8 cellular contexts compared by ENCODE assay signal in the genomic region with DNA sequence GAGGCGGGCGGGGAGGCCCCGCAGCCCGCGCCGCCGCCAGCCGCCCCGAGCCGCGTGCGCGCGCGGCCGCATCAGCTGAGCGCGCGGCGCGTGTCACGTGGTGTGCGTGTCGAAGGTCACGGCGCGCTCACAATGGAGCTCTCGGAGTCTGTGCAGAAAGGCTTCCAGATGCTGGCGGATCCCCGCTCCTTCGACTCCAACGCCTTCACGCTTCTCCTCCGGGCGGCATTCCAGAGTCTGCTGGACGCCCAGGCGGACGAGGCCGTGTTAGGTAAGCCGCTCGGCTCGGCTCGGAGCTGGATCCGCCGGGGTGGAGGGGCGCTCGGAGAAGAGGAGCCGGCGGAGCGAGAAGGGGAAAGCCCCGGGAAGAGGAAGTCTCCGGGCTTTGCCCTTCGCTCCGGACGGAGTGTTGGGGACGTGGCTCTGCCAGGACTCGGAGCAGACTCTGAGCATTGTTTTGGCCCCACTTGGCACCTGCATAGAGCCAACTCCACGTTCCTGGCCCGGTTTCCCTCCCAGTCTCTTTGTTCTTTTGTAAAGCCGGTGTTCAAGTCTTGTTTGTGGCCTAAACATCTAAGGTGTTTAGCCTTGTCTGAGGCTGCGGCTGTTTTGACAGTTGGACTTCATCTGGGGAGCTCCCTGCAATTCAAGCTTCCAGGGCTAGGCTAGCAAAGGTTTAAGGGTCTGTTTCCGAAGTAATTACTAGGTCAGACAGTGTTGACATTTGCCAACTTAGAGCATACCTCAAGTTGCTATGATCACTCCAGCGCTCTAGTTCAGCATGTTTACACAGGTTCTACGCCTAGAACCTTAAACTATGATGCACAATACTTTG. TPM values are rescaled to one million over a fixed set of nuclear protein-coding genes. Genes with fewer than 3 reads are reported as not detected.
DNase-seq lines count a peak whose midpoint lies in the region; ATAC-seq and TF ChIP-seq lines count a peak whose summit lies in the region.

Gene COMMD3, plus strand, starts transcription at position 103 of the 835 bp plus-strand sequence. Its CDS starts 30 bp downstream, at position 133.

- H3K27ac ChIP-seq in OCI-LY1 (ENCODE audit: low read depth, low read length, poor library complexity, severe bottlenecking) (peak within 1 kb of the TSS; percentile 54), epithelial cell of prostate (peak within 1 kb of the TSS; percentile 83)

- H3F3A ChIP-seq in OCI-LY1 (ENCODE audit: insufficient read depth, low read length), result no peaks in the 10 kb centered on the region

- H3K9ac ChIP-seq in OCI-LY1 (ENCODE audit: low read length), result peak within 1 kb of the TSS; percentile 74

- no peaks in the 10 kb centered on the region for H3K9me3 Mint-ChIP-seq in stimulated activated memory B cell treated with anti-CD40 and anti-IgM and Interleukin-4, amounts not matched to agents 10 μg/mL and 1 μg/mL and 100 μg/mL, for 72 hours

- no peaks in the 10 kb centered on the region for H3K79me2 ChIP-seq in OCI-LY1 (ENCODE audit: insufficient read depth, low read length)

- no peaks in the 10 kb centered on the region for H3K9me2 ChIP-seq in OCI-LY1 (ENCODE audit: low read depth, low read length)

- peak within 1 kb of the TSS; percentile 56; the same call in 1 of the 2 replicates for H2AFZ ChIP-seq in OCI-LY1 (ENCODE audit: low read length)

- H3K4me1 Mint-ChIP-seq in stimulated activated memory B cell treated with anti-CD40 and anti-IgM and Interleukin-4, amounts not matched to agents 10 μg/mL and 1 μg/mL and 100 μg/mL, for 72 hours, result peaks cover 17% of the 10 kb centered on the region

- H3K4me3 Mint-ChIP-seq in stimulated activated memory B cell treated with anti-CD40 and anti-IgM and Interleukin-4, amounts not matched to agents 10 μg/mL and 1 μg/mL and 100 μg/mL, for 72 hours, result peak within 1 kb of the TSS; percentile 97

- H3K27me3 Mint-ChIP-seq in stimulated activated memory B cell treated with anti-CD40 and anti-IgM and Interleukin-4, amounts not matched to agents 10 μg/mL and 1 μg/mL and 100 μg/mL, for 72 hours, result no peaks in the 10 kb centered on the region

- H3K36me3 ChIP-seq in OCI-LY1 (ENCODE audit: insufficient read depth, low read length), result peaks cover 6% of the 10 kb centered on the region; the same call in 1 of the 2 replicates

- ATAC-seq in GM19397 (IDR thresholded peaks at IDR 0.05; ENCODE audit: unreplicated experiment) (peak; percentile 62), HG03521 (IDR thresholded peaks at IDR 0.05; ENCODE audit: unreplicated experiment) (peak; percentile 57)
- ATAC-seq in stimulated activated memory B cell treated with anti-CD40 and anti-IgM and Interleukin-4, amounts not matched to agents 10 μg/mL and 1 μg/mL and 100 μg/mL, for 72 hours, result peak; percentile 88

- H3K4me1 ChIP-seq in OCI-LY1 (ENCODE audit: insufficient read depth, low read length, severe bottlenecking), result peaks cover 30% of the 10 kb centered on the region
- peaks cover 25% of the 10 kb centered on the region for H3K4me1 ChIP-seq in mononuclear cell (ENCODE audit: insufficient read depth, low read length)

- peak within 1 kb of the TSS; percentile 83 for H3K4me3 ChIP-seq in OCI-LY1 (ENCODE audit: low read depth, low read length, poor library complexity, severe bottlenecking)
- H3K4me3 ChIP-seq in mononuclear cell (ENCODE audit: low read length), result peak within 1 kb of the TSS; percentile 76

- DNase-seq in COR-L47 (lab: John Stamatoyannopoulos, UW) (peak; percentile 62), activated T-cell treated with anti-CD3 and anti-CD28 coated beads for 4 hours (peak; percentile 35), epithelial cell of prostate (ENCODE audit: low read depth, low spot score) (peak; percentile 46)

- H3K9me3 ChIP-seq in OCI-LY1 (ENCODE audit: low read length), result no peaks in the 10 kb centered on the region
- no peaks in the 10 kb centered on the region for H3K9me3 ChIP-seq in mononuclear cell (ENCODE audit: low read depth, low read length)

- H3K4me2 ChIP-seq in OCI-LY1 (ENCODE audit: low read length), result peak within 1 kb of the TSS; percentile 87

- no peaks in the 10 kb centered on the region for H3K36me3 Mint-ChIP-seq in stimulated activated memory B cell treated with anti-CD40 and anti-IgM and Interleukin-4, amounts not matched to agents 10 μg/mL and 1 μg/mL and 100 μg/mL, for 72 hours

- no peaks in the 10 kb centered on the region for H3K27me3 ChIP-seq in OCI-LY1 (ENCODE audit: insufficient read depth, low read length)
- H3K27me3 ChIP-seq in mononuclear cell (ENCODE audit: insufficient read depth, low read length), result peaks cover 2% of the 10 kb centered on the region

- H4K20me1 ChIP-seq in OCI-LY1 (ENCODE audit: insufficient read depth, low read length), result no peaks in the 10 kb centered on the region; the same call in 1 of the 2 replicates

- TF ChIP-seq CTCF in OCI-LY1 (IDR thresholded peaks at IDR 0.05; ENCODE audit: low read length), result no peak

- peak within 1 kb of the TSS; percentile 98 for H3K27ac Mint-ChIP-seq in stimulated activated memory B cell treated with anti-CD40 and anti-IgM and Interleukin-4, amounts not matched to agents 10 μg/mL and 1 μg/mL and 100 μg/mL, for 72 hours

RNA-seq across cellular contexts. Expression of gene COMMD3, which starts in this region (rescaled TPM):
- 21.5 TPM for total RNA-seq in mononuclear cell

Comparison
In these comparisons a context has a peak if more than half of its experiments do, and no peak if none do; other contexts are left out.
1. Peak in every context shown above with its lines: DNase-seq, ATAC-seq, H3K4me3 ChIP-seq and H3K27ac ChIP-seq.